ENCODE assay signal across 11 cellular contexts in the genomic region with DNA sequence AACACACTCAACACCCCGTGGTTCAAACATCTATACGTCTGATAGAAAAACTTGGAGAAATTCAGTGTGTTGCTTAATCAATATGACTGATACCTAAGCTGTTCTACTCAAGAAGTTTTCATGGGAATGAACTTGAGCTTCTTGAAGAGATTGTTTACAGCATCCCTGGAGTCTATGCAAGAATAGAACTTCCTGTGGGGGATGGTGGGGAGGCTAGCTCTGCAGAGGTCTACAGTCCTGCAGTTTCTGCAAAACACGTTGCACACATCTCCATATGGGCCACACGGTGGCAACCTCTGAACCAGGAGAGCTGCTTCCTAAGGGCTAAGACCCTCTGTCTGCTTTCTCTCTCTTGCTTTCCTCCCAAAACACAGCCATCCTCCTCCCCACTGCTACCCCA. TPM values are rescaled to one million over a fixed set of nuclear protein-coding genes. Genes with fewer than 3 reads are reported as not detected.
A peak's percentile ranks its signal among the peaks of the same experiment; 100 is the strongest.
DNase-seq lines count a peak whose midpoint lies in the region; ATAC-seq and TF ChIP-seq lines count a peak whose summit lies in the region.
"Had no signal": no experiment of that assay in that cellular context is flagged by ENCODE, and none has a peak within 500 bp of the region (broad histone marks: within the 10 kb centered on the region; RNA-seq: fewer than 3 reads in every experiment).

No MANE protein-coding gene starts in this region.

- no peak overlapping the region for H3K4me3 ChIP-seq in epithelial cell of esophagus (ENCODE audit: low read length)
- no peak overlapping the region for H3K4me3 ChIP-seq in upper lobe of right lung

- DNase-seq in stimulated activated naive CD8-positive, alpha-beta T cell treated with anti-CD3 and anti-CD28 coated beads, Interleukin-15, amount 100 ng/mL, for 72 hours: no peak
- no peak for DNase-seq in stimulated activated naive CD8-positive, alpha-beta T cell treated with anti-CD3 and anti-CD28 coated beads, Interleukin-15, Interleukin-2, amounts not matched to agents 100 U/mL and 50 U/mL, for 24 hours
- DNase-seq in OCI-M1 (lab: John Stamatoyannopoulos, UW) (peak; percentile 17), epithelial cell of esophagus (ENCODE audit: low read depth) (no peak), GM19240 (ENCODE audit: insufficient read length, low spot score) (no peak), upper lobe of right lung (no peak), hypothalamus (lab: John Stamatoyannopoulos, UW) (no peak)
- DNase-seq: activated CD4-positive, alpha-beta T cell treated with anti-CD3 and anti-CD28 coated beads for 1 hour; NCI-H1105 had no signal

- no peak overlapping the region for H3K27ac Mint-ChIP-seq in stimulated activated naive CD8-positive, alpha-beta T cell treated with anti-CD3 and anti-CD28 coated beads, Interleukin-15, amount 100 ng/mL, for 72 hours

- H3K27me3 Mint-ChIP-seq in stimulated activated naive CD8-positive, alpha-beta T cell treated with anti-CD3 and anti-CD28 coated beads, Interleukin-15, amount 100 ng/mL, for 72 hours: no peaks in the 10 kb centered on the region

- no peak overlapping the region for H3K4me3 Mint-ChIP-seq in stimulated activated naive CD8-positive, alpha-beta T cell treated with anti-CD3 and anti-CD28 coated beads, Interleukin-15, amount 100 ng/mL, for 72 hours

- no peaks in the 10 kb centered on the region for H3K9me3 Mint-ChIP-seq in stimulated activated naive CD8-positive, alpha-beta T cell treated with anti-CD3 and anti-CD28 coated beads, Interleukin-15, amount 100 ng/mL, for 72 hours

- peaks cover 13% of the 10 kb centered on the region for H3K4me1 ChIP-seq in upper lobe of right lung

- peaks cover 50% of the 10 kb centered on the region for H3K4me1 Mint-ChIP-seq in stimulated activated naive CD8-positive, alpha-beta T cell treated with anti-CD3 and anti-CD28 coated beads, Interleukin-15, amount 100 ng/mL, for 72 hours

- intact Hi-C loops in upper lobe of right lung (cut with DNase I): no loop called here

- H3K27me3 ChIP-seq in upper lobe of right lung: no peaks in the 10 kb centered on the region

- H3K9me3 ChIP-seq in upper lobe of right lung: no peaks in the 10 kb centered on the region

- TF ChIP-seq CTCF in epithelial cell of esophagus (IDR thresholded peaks at IDR 0.05; ENCODE audit: insufficient read depth, low read depth, low read length, missing control alignments) (peak; percentile 9), upper lobe of right lung (IDR thresholded peaks at IDR 0.05) (no peak)

- no peak overlapping the region for H3K27ac ChIP-seq in upper lobe of right lung

- peaks cover 41% of the 10 kb centered on the region for H3K36me3 ChIP-seq in upper lobe of right lung

- ATAC-seq in stimulated activated naive CD8-positive, alpha-beta T cell treated with anti-CD3 and anti-CD28 coated beads, Interleukin-15, amount 100 ng/mL, for 72 hours: peak; percentile 41
- no peak for ATAC-seq in stimulated activated naive CD8-positive, alpha-beta T cell treated with anti-CD3 and anti-CD28 coated beads, Interleukin-15, Interleukin-2, amounts not matched to agents 100 U/mL and 50 U/mL, for 24 hours
- ATAC-seq in upper lobe of right lung (no peak), HG03571 (IDR thresholded peaks at IDR 0.05; ENCODE audit: unreplicated experiment) (no peak)
- ATAC-seq: HCT116 had no signal

RNA-seq across cellular contexts. Expression of a gene that starts 32.7 kb away (rescaled TPM):
- total RNA-seq in upper lobe of right lung: 10.4 TPM

RNA-seq across cellular contexts. Expression of a gene that starts 48.8 kb away (rescaled TPM):
- total RNA-seq in upper lobe of right lung: 941 TPM
